Comparison of ENCODE assay signal across 8 cellular contexts in genomic region chr17:28227278-28228108, GRCh38.
DNase-seq lines count a peak whose midpoint lies in the region; ATAC-seq and TF ChIP-seq lines count a peak whose summit lies in the region.

No MANE protein-coding gene starts in this region.

- peaks cover 47% of the 10 kb centered on the region for H3K27me3 Mint-ChIP-seq in T-helper 2 cell treated with Interferon-gamma antibody and Interleukin-4, amounts not matched to agents 5 μg/mL and 100 μg/mL, for 36 hours (ENCODE audit: low read depth)

- no peak overlapping the region for H3K9ac ChIP-seq in IMR-90 (ENCODE audit: low read depth, low read length)

- H3K4ac ChIP-seq in IMR-90 (ENCODE audit: low read depth, low read length), result no peak overlapping the region

- H3K4me3 Mint-ChIP-seq in T-helper 2 cell treated with Interferon-gamma antibody and Interleukin-4, amounts not matched to agents 5 μg/mL and 100 μg/mL, for 36 hours, result peak overlapping the region; percentile 67

- H3K4me1 ChIP-seq in IMR-90 (ENCODE audit: control insufficient read depth, insufficient read depth, low read length) (peaks cover 3% of the 10 kb centered on the region; the same call in 1 of the 2 replicates), muscle layer of duodenum (ENCODE audit: control insufficient read depth in 1 of 2, insufficient read depth in 2 of 2, low read length in 2 of 2) (peaks cover 0 to 5% of the 10 kb centered on the region in 2 donors), urinary bladder (ENCODE audit: insufficient read depth) (no peaks in the 10 kb centered on the region)

- in situ Hi-C loops in IMR-90 (cut with MboI; ENCODE audit: low sequenced_read_pairs), result no loop called here

- peaks cover 4% of the 10 kb centered on the region; the same call in 1 of the 2 replicates for H3K9me1 ChIP-seq in IMR-90 (ENCODE audit: insufficient read depth, low read length)

- no peaks in the 10 kb centered on the region for H3K36me3 Mint-ChIP-seq in T-helper 2 cell treated with Interferon-gamma antibody and Interleukin-4, amounts not matched to agents 5 μg/mL and 100 μg/mL, for 36 hours (ENCODE audit: low read depth)

- 10% methylated on average over 15 of the region's 68 CpGs; no CpG with 5 or more reads in 1 of the 2 experiments for WGBS in IMR-90 (ENCODE audit: extremely low coverage in 2 of 2, insufficient read length in 1 of 2), 2 experiments
- 2% methylated on average over 68 of the region's 68 CpGs for WGBS in urinary bladder

- H3K27ac Mint-ChIP-seq in T-helper 2 cell treated with Interferon-gamma antibody and Interleukin-4, amounts not matched to agents 5 μg/mL and 100 μg/mL, for 36 hours, result no peak overlapping the region

- CTCF ChIA-PET in IMR-90 (lab: Yijun Ruan, JAX), result no interaction called here

- no peak overlapping the region for H3K23ac ChIP-seq in IMR-90 (ENCODE audit: low read depth, low read length)

- DNase-seq in CD1c-positive myeloid dendritic cell (ENCODE audit: extremely low spot score) (peak; percentile 34), IMR-90 (no peak), epidermal melanocyte (ENCODE audit: insufficient read length, low spot score) (peak; percentile 67)
- DNase-seq in T-helper 2 cell treated with Interferon-gamma antibody and Interleukin-4, amounts not matched to agents 5 μg/mL and 100 μg/mL, for 36 hours (ENCODE audit: low spot score), result no peak

- no peak overlapping the region for H4K5ac ChIP-seq in IMR-90 (ENCODE audit: low read depth, low read length)

- H3K14ac ChIP-seq in IMR-90 (replicated peaks; ENCODE audit: low read depth, low read length), result no peak overlapping the region

- ATAC-seq in IMR-90 (ENCODE audit: low read depth) (peak; percentile 60), HG02759 (IDR thresholded peaks at IDR 0.05; ENCODE audit: unreplicated experiment) (no peak), HG03039 (IDR thresholded peaks at IDR 0.05; ENCODE audit: unreplicated experiment) (no peak)

- H3K27me3 ChIP-seq in IMR-90 (ENCODE audit: control insufficient read depth, insufficient read depth, low read length), result peaks cover 38% of the 10 kb centered on the region
- H3K27me3 ChIP-seq in muscle layer of duodenum (ENCODE audit: low read depth, low read length), result peaks cover 38% of the 10 kb centered on the region

- TF ChIP-seq CTCF in IMR-90 (conservative IDR thresholded peaks at IDR 0.05; ENCODE audit: low read depth, low read length), result no peak

- no peaks in the 10 kb centered on the region for H3K79me1 ChIP-seq in IMR-90 (ENCODE audit: low read depth in 1 of 2, low read length in 2 of 2)

- no peak overlapping the region for H4K8ac ChIP-seq in IMR-90 (ENCODE audit: low read depth in 2 of 2, low read length in 2 of 2)

- peak overlapping the region; percentile 87 for H2AFZ ChIP-seq in IMR-90 (replicated peaks; ENCODE audit: low read length, poor library complexity)

- H2AK9ac ChIP-seq in IMR-90 (replicated peaks; ENCODE audit: low read depth, low read length, poor library complexity), result peak overlapping the region; percentile 55

- no peak overlapping the region for H2BK120ac ChIP-seq in IMR-90 (ENCODE audit: low read depth, low read length)

- no peak overlapping the region for H2BK15ac ChIP-seq in IMR-90 (ENCODE audit: low read depth, low read length)

- no TSS peak for BruUV-seq in IMR-90 (replicated peaks; lab: Mats Ljungman, UMichigan)

- no peak overlapping the region for H4K91ac ChIP-seq in IMR-90 (ENCODE audit: insufficient read depth, low read depth, low read length)

- H3K18ac ChIP-seq in IMR-90 (ENCODE audit: low read depth, low read length), result no peak overlapping the region

- POLR2A ChIA-PET in IMR-90 (lab: Charles Lee; ENCODE audit: unreplicated experiment), result no interaction called here

- H3K4me2 ChIP-seq in IMR-90 (ENCODE audit: low read depth, low read length), result peak overlapping the region; percentile 93

- dilution Hi-C loops in IMR-90 (cut with HindIII; ENCODE audit: low sequenced_read_pairs, unreplicated experiment), result no loop called here

- TF ChIP-seq RAD21 in IMR-90 (IDR thresholded peaks at IDR 0.05; ENCODE audit: low read length), result no peak

- no peak overlapping the region for H2AK5ac ChIP-seq in IMR-90 (ENCODE audit: low read depth, low read length)

- no peaks in the 10 kb centered on the region for H3K9me3 Mint-ChIP-seq in T-helper 2 cell treated with Interferon-gamma antibody and Interleukin-4, amounts not matched to agents 5 μg/mL and 100 μg/mL, for 36 hours

- H3K56ac ChIP-seq in IMR-90 (ENCODE audit: extremely low read depth, insufficient read depth, low read length), result no peak overlapping the region

- intact Hi-C loops in IMR-90 (cut with micrococcal nuclease), result no loop called here

- H3K36me3 ChIP-seq in IMR-90 (ENCODE audit: control insufficient read depth, insufficient read depth, low read length) (no peaks in the 10 kb centered on the region), muscle layer of duodenum (ENCODE audit: control insufficient read depth in 1 of 2, insufficient read depth in 2 of 2, low read length in 2 of 2) (no peaks in the 10 kb centered on the region), urinary bladder (ENCODE audit: insufficient read depth) (no peaks in the 10 kb centered on the region)

- H4K20me1 ChIP-seq in IMR-90 (ENCODE audit: insufficient read depth, low read length), result no peaks in the 10 kb centered on the region

- H2BK20ac ChIP-seq in IMR-90 (ENCODE audit: low read depth, low read length), result no peak overlapping the region

- H3K9me3 ChIP-seq in IMR-90 (ENCODE audit: control insufficient read depth, insufficient read depth, low read length) (no peaks in the 10 kb centered on the region), muscle layer of duodenum (ENCODE audit: control insufficient read depth in 1 of 2, low read length in 2 of 2) (no peaks in the 10 kb centered on the region)

- TF ChIP-seq POLR2A in IMR-90 (IDR thresholded peaks at IDR 0.05; ENCODE audit: low read depth, low read length), result no peak

- H3K4me1 Mint-ChIP-seq in T-helper 2 cell treated with Interferon-gamma antibody and Interleukin-4, amounts not matched to agents 5 μg/mL and 100 μg/mL, for 36 hours (ENCODE audit: low read depth), result peaks cover 12% of the 10 kb centered on the region

- no peak overlapping the region for H3K27ac ChIP-seq in IMR-90 (ENCODE audit: insufficient read depth, low read length)
- no peak overlapping the region for H3K27ac ChIP-seq in muscle layer of duodenum (ENCODE audit: low read length)
- H3K27ac ChIP-seq in urinary bladder (ENCODE audit: low read depth), result no peak overlapping the region

- no peak overlapping the region for H2BK5ac ChIP-seq in IMR-90 (ENCODE audit: low read depth, low read length, poor library complexity, severe bottlenecking)

- H3K4me3 ChIP-seq in IMR-90 (ENCODE audit: insufficient read depth, low read depth, low read length) (peak overlapping the region; percentile 52), muscle layer of duodenum (ENCODE audit: low read depth in 1 of 2, low read length in 2 of 2) (peak overlapping the region; percentile 57 to 60), urinary bladder (ENCODE audit: low read depth, low read length) (peak overlapping the region; percentile 2)

TF ChIP-seq in IMR-90, 13 proteins besides CTCF, POLR2A, EP300 and RAD21:
- TF ChIP-seq CHD1 (IDR thresholded peaks at IDR 0.05; ENCODE audit: low read depth, low read length) (no peak), MXI1 (IDR thresholded peaks at IDR 0.05; ENCODE audit: borderline replicate concordance, low read depth, low read length) (no peak), RCOR1 (IDR thresholded peaks at IDR 0.05; ENCODE audit: insufficient replicate concordance, low read length) (no peak), SMC3 (IDR thresholded peaks at IDR 0.05; ENCODE audit: low read depth, low read length) (no peak), NFE2L2 (IDR thresholded peaks at IDR 0.05; ENCODE audit: low read depth, low read length) (no peak), ELK1 (IDR thresholded peaks at IDR 0.05; ENCODE audit: borderline replicate concordance, low read depth, low read length) (no peak), RFX5 (IDR thresholded peaks at IDR 0.05; ENCODE audit: low read depth, low read length) (no peak), FOS (IDR thresholded peaks at IDR 0.05; ENCODE audit: low read depth, low read length) (no peak), USF2 (IDR thresholded peaks at IDR 0.05; ENCODE audit: low read depth, low read length) (no peak), MAZ (IDR thresholded peaks at IDR 0.05; ENCODE audit: borderline replicate concordance, low read depth, low read length) (no peak), BHLHE40 (IDR thresholded peaks at IDR 0.05; ENCODE audit: low read depth, low read length) (no peak), CEBPB (IDR thresholded peaks at IDR 0.05; ENCODE audit: low read depth, low read length) (no peak), MAFK (IDR thresholded peaks at IDR 0.05; ENCODE audit: low read depth, low read length) (no peak)

Comparison
In these comparisons a context has a peak if more than half of its experiments do, and no peak if none do; other contexts are left out.
1. DNase-seq: peak in CD1c-positive myeloid dendritic cell (single experiment) and epidermal melanocyte (single experiment); none in IMR-90 (single experiment) and T-helper 2 cell treated with Interferon-gamma antibody and Interleukin-4, amounts not matched to agents 5 μg/mL and 100 μg/mL, for 36 hours (single experiment).
2. H3K4me3 ChIP-seq: peak in every context shown above with its lines; median percentile 58 in muscle layer of duodenum; 52 in IMR-90; 2 in urinary bladder.